In genomic region chr17:10614536-10615155, GRCh38 we compare ENCODE assay signal across 9 cellular contexts.
DNase-seq lines count a peak whose midpoint lies in the region; ATAC-seq and TF ChIP-seq lines count a peak whose summit lies in the region.
"Had no signal": no experiment of that assay in that cellular context is flagged by ENCODE, and none has a peak within 500 bp of the region (broad histone marks: within the 10 kb centered on the region; RNA-seq: fewer than 3 reads in every experiment).

No MANE protein-coding gene starts in this region.

- peaks cover 4% of the 10 kb centered on the region; the same call in 1 of the 2 replicates for H3K4me1 ChIP-seq in iPS DF 6.9 (ENCODE audit: control insufficient read depth, insufficient read depth, low read length)

- in situ Hi-C loops in astrocyte of the cerebellum (cut with HindIII; ENCODE audit: low sequenced_read_pairs) = loop anchor here (25.0 kb wide), 1 partner anchor 302 kb away; no protein-coding TSS in a partner anchor

- H3K4me3 ChIP-seq in AG10803 (ENCODE audit: low read length) = peak overlapping the region; percentile 50
- no peak overlapping the region for H3K4me3 ChIP-seq in GM12865 (ENCODE audit: low read depth, low read length)
- H3K4me3 ChIP-seq in astrocyte of the cerebellum (ENCODE audit: low read depth, low read length) = no peak overlapping the region
- H3K4me3 ChIP-seq in iPS DF 6.9 (ENCODE audit: low read length) = no peak overlapping the region
- H3K4me3 ChIP-seq: lung had no signal

- H3K27me3 ChIP-seq in iPS DF 6.9 (ENCODE audit: control insufficient read depth, insufficient read depth, low read length) = no peaks in the 10 kb centered on the region

- no CpG with 5 or more reads among the region's 6 CpGs for WGBS in iPS DF 6.9 (ENCODE audit: insufficient coverage, insufficient read length)

- DNase-seq in AG10803 (ENCODE audit: low read depth) = peak; percentile 70
- DNase-seq in GM12865 (ENCODE audit: low read depth) = peak; percentile 46
- peak; percentile 24 for DNase-seq in NCI-H146 (lab: John Stamatoyannopoulos, UW)
- peak; percentile 28 for DNase-seq in astrocyte of the cerebellum (ENCODE audit: low read depth)
- peak; percentile 64 for DNase-seq in iPS DF 6.9 (ENCODE audit: low read depth, low spot score)
- peak; percentile 34 for DNase-seq in stimulated activated naive CD8-positive, alpha-beta T cell treated with anti-CD3 and anti-CD28 coated beads, Interleukin-15, Interleukin-2, amounts not matched to agents 100 U/mL and 50 U/mL, for 24 hours
- DNase-seq in NCI-H446 treated with DMSO at 0.1 percent for 48 hours (lab: John Stamatoyannopoulos, UW) = no peak

- no peak for ATAC-seq in stimulated activated naive CD8-positive, alpha-beta T cell treated with anti-CD3 and anti-CD28 coated beads, Interleukin-15, Interleukin-2, amounts not matched to agents 100 U/mL and 50 U/mL, for 24 hours
- ATAC-seq in HG02759 (IDR thresholded peaks at IDR 0.05; ENCODE audit: unreplicated experiment) = no peak

- no peak overlapping the region for H3K27ac ChIP-seq in iPS DF 6.9 (ENCODE audit: low read length)

- no peaks in the 10 kb centered on the region for H3K36me3 ChIP-seq in iPS DF 6.9 (ENCODE audit: control insufficient read depth, insufficient read depth, low read length)

- peak; percentile 96 for TF ChIP-seq CTCF in AG10803 (conservative IDR thresholded peaks at IDR 0.05; ENCODE audit: low read length)
- TF ChIP-seq CTCF in GM12865 (IDR thresholded peaks at IDR 0.05; ENCODE audit: insufficient read depth, low read depth, low read length, missing control alignments) = peak; percentile 74
- TF ChIP-seq CTCF in astrocyte of the cerebellum (IDR thresholded peaks at IDR 0.05; ENCODE audit: low read depth, low read length, missing control alignments) = peak; percentile 88

- no peaks in the 10 kb centered on the region for H3K9me3 ChIP-seq in iPS DF 6.9 (ENCODE audit: control insufficient read depth, insufficient read depth, low read length)
